ENCODE assay signal across 1 cellular context in the genomic region with DNA sequence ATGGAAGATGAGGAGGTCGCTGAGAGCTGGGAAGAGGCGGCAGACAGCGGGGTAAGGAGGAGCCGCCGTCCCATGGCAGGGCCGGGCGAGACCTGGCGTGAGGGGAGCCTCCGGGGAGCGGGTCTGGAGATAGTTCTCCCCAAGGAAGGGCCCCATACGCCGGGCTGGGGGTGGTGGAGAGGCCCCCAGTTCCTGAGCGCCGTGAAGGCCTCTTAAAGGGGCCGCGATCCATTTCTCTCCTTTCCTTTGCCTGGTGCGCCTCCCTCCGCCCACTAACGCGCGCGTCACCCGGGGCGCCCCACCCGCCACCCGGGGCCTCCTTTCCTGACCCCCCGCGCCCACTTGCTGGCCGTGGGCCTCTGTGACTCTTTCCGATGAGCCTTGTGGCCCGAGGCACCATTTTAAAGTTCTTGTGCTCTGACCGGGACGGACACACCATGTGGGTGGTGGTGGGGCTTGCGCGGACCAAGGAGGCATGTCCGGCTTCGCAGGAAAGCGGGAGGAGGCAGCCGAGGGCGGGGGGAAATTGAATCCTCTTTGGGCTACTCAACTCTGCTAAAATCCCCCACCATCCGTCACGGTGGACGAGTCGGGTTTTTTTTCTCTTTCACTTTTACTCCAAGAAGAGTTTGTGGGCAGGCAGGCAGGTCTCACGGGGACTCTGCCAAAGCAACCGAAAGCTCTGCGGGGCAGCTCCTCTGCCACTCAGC.
TF ChIP-seq lines count a peak whose summit lies in the region.

No MANE protein-coding gene starts in this region.

TF ChIP-seq in Ishikawa, 13 proteins besides CTCF, POLR2A, EP300 and RAD21 (continued from another document):
- TF ChIP-seq USF1 (IDR thresholded peaks at IDR 0.05), result no peak
- 0 out of 2 replicates have a peak, but pooled peaks have one; percentile 24 for TF ChIP-seq EGR1 (IDR thresholded peaks at IDR 0.05)
